In the genomic region with DNA sequence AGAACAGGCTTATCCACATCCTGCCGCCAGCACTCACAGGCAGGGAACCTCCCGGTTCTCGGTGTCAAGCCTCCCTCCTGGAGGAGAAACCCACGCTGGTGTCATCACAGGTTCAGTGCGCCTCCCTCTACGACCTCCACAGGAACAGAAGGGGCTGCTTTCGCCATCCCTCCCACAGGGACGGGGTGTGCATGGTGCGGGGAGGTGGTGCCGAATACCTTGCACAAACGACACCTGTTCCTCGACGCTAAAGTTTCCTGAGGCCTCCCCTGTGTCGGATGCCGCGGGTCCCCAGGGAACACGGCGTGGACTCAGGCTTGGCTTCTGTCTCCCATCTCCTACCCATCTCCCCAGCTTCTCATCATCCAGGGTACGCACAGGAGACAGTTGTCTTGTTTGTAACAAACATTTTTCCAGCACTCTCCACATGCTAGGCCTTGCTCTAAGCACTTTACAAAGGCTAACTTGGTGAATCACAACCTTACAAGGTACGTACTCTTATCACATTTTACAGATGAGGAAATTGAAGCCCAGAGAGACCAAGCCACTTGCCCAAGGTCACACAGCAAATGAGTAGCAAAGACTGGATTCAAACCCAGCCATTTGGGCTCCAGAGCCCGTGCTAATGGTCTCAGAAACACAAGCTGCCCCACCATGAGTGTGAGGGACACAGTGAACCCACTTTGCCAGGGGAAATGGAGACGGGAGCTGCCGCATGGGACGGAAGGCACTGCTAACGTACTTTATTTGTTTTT, we compare ENCODE assay signal across 30 cellular contexts.
"Had no signal": no experiment of that assay in that cellular context is flagged by ENCODE, and none has a peak within 500 bp of the region (broad histone marks: within the 10 kb centered on the region; RNA-seq: fewer than 3 reads in every experiment).

No MANE protein-coding gene starts in this region.

- H3K36me3 Mint-ChIP-seq: activated naive CD8-positive, alpha-beta T cell; brain; immature natural killer cell had no signal

- H3K36me3 ChIP-seq: cardiac muscle cell, left lung, pancreas, prostate gland, suprapubic skin, tibial nerve had no signal

- H3K27me3 Mint-ChIP-seq: activated CD8-positive, alpha-beta T cell treated with anti-CD3 and anti-CD28 coated beads for 36 hours had no signal

- H3K9me3 Mint-ChIP-seq: activated CD8-positive, alpha-beta T cell treated with anti-CD3 and anti-CD28 coated beads for 36 hours; activated T-helper 2 cell treated with anti-CD3 and anti-CD28 coated beads, Interferon-gamma antibody, Interleukin-2, Interleukin-4, amounts not matched to agents 10 μg/mL and 5 μg/mL and 100 μg/mL, durations not matched to agents 14 hours and 24 hours and 36 hours; brain; immature natural killer cell; nephron progenitor cell; T-helper 2 cell treated with Interferon-gamma antibody and Interleukin-4, amounts not matched to agents 5 μg/mL and 100 μg/mL, for 36 hours had no signal

- H3K9me3 ChIP-seq: left lung, mucosa of descending colon, pancreas, prostate gland, suprapubic skin, tibial nerve had no signal

- DNase-seq: activated B cell treated with CpG ODN at 0.5 μM for 24 hours; activated CD4-positive, alpha-beta T cell treated with anti-CD3 and anti-CD28 coated beads, Interleukin-2, amount 50 U/mL, for 1 hour; activated CD8-positive, alpha-beta T cell treated with anti-CD3 and anti-CD28 coated beads for 36 hours; activated naive CD4-positive, alpha-beta T cell treated with Interleukin-2 at 50 U/mL for 16 hours; activated T-cell treated with anti-CD3 and anti-CD28 coated beads, Interleukin-2, amount 50 U/mL, for 48 hours; anterior cingulate cortex; cortex of kidney; foreskin fibroblast; hypothalamus; immature natural killer cell; kidney glomerular epithelial cell; left lung; mucosa of descending colon; nephron progenitor cell; retina; stimulated activated CD4-positive, alpha-beta T cell treated with anti-CD3 and anti-CD28 coated beads, Interleukin-15, amount 100 ng/mL, for 24 hours; stimulated activated CD4-positive, alpha-beta T cell treated with anti-CD3 and anti-CD28 coated beads, Interleukin-2, amount 100 ng/mL, for 24 hours; stimulated activated naive CD4-positive, alpha-beta T cell; T-helper 1 cell had no signal

- H3K4me1 Mint-ChIP-seq: activated B cell treated with CpG ODN at 0.5 μM for 24 hours, immature natural killer cell had no signal

- H3K27me3 ChIP-seq: cardiac muscle cell, pancreas had no signal

- H3K4me3 ChIP-seq: cardiac muscle cell, left lung, lung, mucosa of descending colon, pancreas, prostate gland, suprapubic skin, tibial nerve had no signal

- H3K27ac ChIP-seq: cardiac muscle cell, left lung, pancreas, prostate gland, suprapubic skin, tibial nerve had no signal

- H3K4me1 ChIP-seq: prostate gland had no signal

- ATAC-seq: activated CD8-positive, alpha-beta T cell treated with anti-CD3 and anti-CD28 coated beads for 36 hours; esophagus mucosa; left lung; mucosa of descending colon; pancreas had no signal

- H3K27ac Mint-ChIP-seq: activated B cell treated with CpG ODN at 0.5 μM for 24 hours; activated CD8-positive, alpha-beta T cell treated with anti-CD3 and anti-CD28 coated beads for 36 hours; activated naive CD8-positive, alpha-beta T cell; activated T-helper 2 cell treated with anti-CD3 and anti-CD28 coated beads, Interferon-gamma antibody, Interleukin-2, Interleukin-4, amounts not matched to agents 10 μg/mL and 5 μg/mL and 100 μg/mL, durations not matched to agents 14 hours and 24 hours and 36 hours; immature natural killer cell; T-helper 2 cell treated with Interferon-gamma antibody and Interleukin-4, amounts not matched to agents 5 μg/mL and 100 μg/mL, for 36 hours had no signal

- H3K4me3 Mint-ChIP-seq: activated B cell treated with CpG ODN at 0.5 μM for 24 hours; activated CD8-positive, alpha-beta T cell treated with anti-CD3 and anti-CD28 coated beads for 36 hours; activated naive CD8-positive, alpha-beta T cell; brain; immature natural killer cell; nephron progenitor cell; T-helper 2 cell treated with Interferon-gamma antibody and Interleukin-4, amounts not matched to agents 5 μg/mL and 100 μg/mL, for 36 hours had no signal
